Comparison of ENCODE assay signal across 29 cellular contexts in genomic region chr5:173691931-173692330, GRCh38.
"Had no signal": no experiment of that assay in that cellular context is flagged by ENCODE, and none has a peak within 500 bp of the region (broad histone marks: within the 10 kb centered on the region; RNA-seq: fewer than 3 reads in every experiment).

No MANE protein-coding gene starts in this region.

- H3K27me3 Mint-ChIP-seq: brain; progenitor cell of endocrine pancreas; stimulated activated naive B cell treated with anti-CD40 and anti-IgM and Interleukin-4, amounts not matched to agents 10 μg/mL and 1 μg/mL and 100 μg/mL, for 72 hours had no signal

- ATAC-seq: activated naive CD4-positive, alpha-beta T cell treated with anti-CD3 and anti-CD28 coated beads, Interleukin-2, amount 50 U/mL, for 72 hours; activated T-cell treated with anti-CD3 and anti-CD28 coated beads, Interleukin-2, amount 50 U/mL, for 72 hours; gastrocnemius medialis; mucosa of descending colon; sciatic nerve; stimulated activated naive B cell treated with anti-CD40 and anti-IgM and Interleukin-4, amounts not matched to agents 10 μg/mL and 1 μg/mL and 100 μg/mL, for 72 hours had no signal

- H3K36me3 Mint-ChIP-seq: activated naive CD4-positive, alpha-beta T cell treated with anti-CD3 and anti-CD28 coated beads, Interleukin-2, amount 50 U/mL, for 72 hours; brain had no signal

- H3K27ac ChIP-seq: adrenal gland, ascending aorta, cardiac muscle cell, coronary artery, dorsolateral prefrontal cortex, gastrocnemius medialis, left ventricle myocardium inferior, ovary, skin epidermis, tibial nerve had no signal

- H3K27ac Mint-ChIP-seq: activated T-cell treated with anti-CD3 and anti-CD28 coated beads, Interleukin-2, amount 50 U/mL, for 72 hours; nephron progenitor cell; progenitor cell of endocrine pancreas; stimulated activated naive B cell treated with anti-CD40 and anti-IgM and Interleukin-4, amounts not matched to agents 10 μg/mL and 1 μg/mL and 100 μg/mL, for 72 hours; T-helper 1 cell treated with Interleukin-12 subunit alpha and Interleukin-12 subunit beta and Interleukin-4 antibody, amounts not matched to agents 30 μg/mL and 1 μg/mL, for 36 hours had no signal

- H3K9me3 ChIP-seq: adrenal gland, ascending aorta, gastrocnemius medialis, mucosa of descending colon, ovary had no signal

- H3K36me3 ChIP-seq: adrenal gland, ascending aorta, cardiac muscle cell, gastrocnemius medialis, left ventricle myocardium inferior, ovary, tibial nerve had no signal

- H3K4me1 ChIP-seq: adrenal gland, ascending aorta had no signal

- H3K4me3 ChIP-seq: adrenal gland, ascending aorta, cardiac muscle cell, coronary artery, dorsolateral prefrontal cortex, gastrocnemius medialis, left ventricle myocardium inferior, lung, mucosa of descending colon, ovary, skin epidermis, tibial nerve had no signal

- DNase-seq: activated CD4-positive, alpha-beta T cell treated with anti-CD3 and anti-CD28 coated beads for 4 hours; activated CD4-positive, alpha-beta T cell treated with anti-CD3 and anti-CD28 coated beads, Interleukin-2, amount 50 U/mL, for 4 hours; activated naive CD4-positive, alpha-beta T cell; activated T-cell treated with anti-CD3 and anti-CD28 coated beads for 4 hours; activated T-cell treated with anti-CD3 and anti-CD28 coated beads, Interleukin-2, amount 50 U/mL, for 72 hours; adrenal gland; dorsolateral prefrontal cortex; effector memory CD4-positive, alpha-beta T cell; gastrocnemius medialis; glutamatergic neuron; left ventricle myocardium inferior; mucosa of descending colon; nephron progenitor cell; ovary; stimulated activated CD4-positive, alpha-beta T cell treated with anti-CD3 and anti-CD28 coated beads, Interleukin-1b, Interleukin-23, amount 100 ng/mL, for 48 hours; stimulated activated CD4-positive, alpha-beta T cell treated with anti-CD3 and anti-CD28 coated beads, Interleukin-4, amount 100 ng/mL, for 4 hours; stimulated activated CD8-positive, alpha-beta memory T cell treated with anti-CD3 and anti-CD28 coated beads, Interleukin-4, amount 100 ng/mL, for 48 hours; stimulated activated naive B cell treated with anti-CD40 and anti-IgM and Interleukin-4, amounts not matched to agents 10 μg/mL and 1 μg/mL and 100 μg/mL, for 72 hours had no signal

- H3K4me3 Mint-ChIP-seq: activated T-cell treated with anti-CD3 and anti-CD28 coated beads, Interleukin-2, amount 50 U/mL, for 72 hours; brain; nephron progenitor cell; stimulated activated naive B cell treated with anti-CD40 and anti-IgM and Interleukin-4, amounts not matched to agents 10 μg/mL and 1 μg/mL and 100 μg/mL, for 72 hours; T-helper 1 cell treated with Interleukin-12 subunit alpha and Interleukin-12 subunit beta and Interleukin-4 antibody, amounts not matched to agents 30 μg/mL and 1 μg/mL, for 36 hours had no signal

- H3K9me3 Mint-ChIP-seq: activated naive CD4-positive, alpha-beta T cell treated with anti-CD3 and anti-CD28 coated beads, Interleukin-2, amount 50 U/mL, for 72 hours; activated T-cell treated with anti-CD3 and anti-CD28 coated beads, Interleukin-2, amount 50 U/mL, for 72 hours; stimulated activated naive B cell treated with anti-CD40 and anti-IgM and Interleukin-4, amounts not matched to agents 10 μg/mL and 1 μg/mL and 100 μg/mL, for 72 hours; T-helper 1 cell treated with Interleukin-12 subunit alpha and Interleukin-12 subunit beta and Interleukin-4 antibody, amounts not matched to agents 30 μg/mL and 1 μg/mL, for 36 hours had no signal

- H3K27me3 ChIP-seq: adrenal gland, ascending aorta, cardiac muscle cell, dorsolateral prefrontal cortex, gastrocnemius medialis, ovary, tibial nerve had no signal
